8 cellular contexts compared by ENCODE assay signal in genomic region chr9:84668204-84669007, GRCh38. TPM values are rescaled to one million over a fixed set of nuclear protein-coding genes. Genes with fewer than 3 reads are reported as not detected.
DNase-seq lines count a peak whose midpoint lies in the region; ATAC-seq and TF ChIP-seq lines count a peak whose summit lies in the region.

No MANE protein-coding gene starts in this region.

- no TSS peak for BruUV-seq in OCI-LY7 (replicated peaks; lab: Mats Ljungman, UMichigan)

- POLR2A ChIA-PET in CD4-positive, alpha-beta T cell (lab: Charles Lee): no interaction called here
- POLR2A ChIA-PET in OCI-LY7 (lab: Charles Lee): no interaction called here

- H3K4me2 ChIP-seq in OCI-LY7 (ENCODE audit: low read length): no peak overlapping the region

- H3K9me3 ChIP-seq in CD4-positive, alpha-beta T cell (ENCODE audit: control insufficient read depth, low read length): no peaks in the 10 kb centered on the region
- H3K9me3 ChIP-seq in NT2/D1 (ENCODE audit: insufficient read depth, low read length) (peaks cover 10% of the 10 kb centered on the region), iPS-18a (ENCODE audit: control insufficient read depth, low read depth, low read length) (no peaks in the 10 kb centered on the region), OCI-LY7 (ENCODE audit: low read length) (no peaks in the 10 kb centered on the region)

- H3K4me3 Mint-ChIP-seq in CD4-positive, alpha-beta T cell: peak overlapping the region; percentile 38
- H3K4me3 Mint-ChIP-seq in brain: peak overlapping the region; percentile 89 to 98 (median 97)

- no peak overlapping the region for H3K27ac Mint-ChIP-seq in CD4-positive, alpha-beta T cell
- peak overlapping the region; percentile 96 to 99 (median 98) for H3K27ac Mint-ChIP-seq in brain

- intact Hi-C loops in CD4-positive, alpha-beta T cell (cut with DNase I, micrococcal nuclease): no loop called here
- intact Hi-C loops in sciatic nerve (cut with DNase I) (no loop called here), OCI-LY7 (cut with micrococcal nuclease; ENCODE audit: unreplicated experiment) (no loop called here)

- CTCF ChIA-PET in CD4-positive, alpha-beta T cell (lab: Charles Lee): no interaction called here
- CTCF ChIA-PET in OCI-LY7 (lab: Charles Lee; ENCODE audit: unreplicated experiment): no interaction called here

- no peak for DNase-seq in CD4-positive, alpha-beta T cell
- DNase-seq in NT2/D1 (ENCODE audit: low read depth, low spot score) (peak; percentile 82), sciatic nerve (ENCODE audit: low spot score) (peak; percentile 89), OCI-LY7 (ENCODE audit: low spot score) (no peak)

- peaks cover 45% of the 10 kb centered on the region for H3K27me3 ChIP-seq in CD4-positive, alpha-beta T cell (ENCODE audit: control insufficient read depth, insufficient read depth, low read length)
- H3K27me3 ChIP-seq in NT2/D1 (ENCODE audit: insufficient read depth, insufficient read length) (peaks cover 65% of the 10 kb centered on the region), iPS-18a (ENCODE audit: control insufficient read depth, insufficient read depth, low read length) (peaks cover 71% of the 10 kb centered on the region)

- H2AFZ ChIP-seq in OCI-LY7 (ENCODE audit: low read length): no peak overlapping the region

- H3K27ac ChIP-seq in CD4-positive, alpha-beta T cell (ENCODE audit: low read depth, low read length): no peak overlapping the region
- H3K27ac ChIP-seq in iPS-18a (ENCODE audit: low read length) (no peak overlapping the region), OCI-LY7 (ENCODE audit: low read depth, low read length, poor library complexity, severe bottlenecking) (no peak overlapping the region)

- H3K27me3 Mint-ChIP-seq in CD4-positive, alpha-beta T cell: peaks cover 69% of the 10 kb centered on the region
- H3K27me3 Mint-ChIP-seq in brain: peaks cover 24% of the 10 kb centered on the region

- peaks cover 3% of the 10 kb centered on the region for H3K4me1 ChIP-seq in NT2/D1 (ENCODE audit: insufficient read depth, insufficient read length)
- peaks cover 8% of the 10 kb centered on the region for H3K4me1 ChIP-seq in iPS-18a (ENCODE audit: control insufficient read depth, low read depth, low read length)
- H3K4me1 ChIP-seq in OCI-LY7 (ENCODE audit: insufficient read depth, low read length, poor library complexity, severe bottlenecking): no peaks in the 10 kb centered on the region

- no peaks in the 10 kb centered on the region for H3K9me3 Mint-ChIP-seq in CD4-positive, alpha-beta T cell
- H3K9me3 Mint-ChIP-seq in brain: peaks cover 11 to 18% (median 16%) of the 10 kb centered on the region in 5 experiments

- no peak for ATAC-seq in CD4-positive, alpha-beta T cell (ENCODE audit: poor library complexity)
- ATAC-seq in GM19328 (IDR thresholded peaks at IDR 0.05; ENCODE audit: unreplicated experiment): peak; percentile 68
- peak; percentile 73 for ATAC-seq in HG03457 (IDR thresholded peaks at IDR 0.05; ENCODE audit: unreplicated experiment)
- peak; percentile 88 for ATAC-seq in sciatic nerve

- no peaks in the 10 kb centered on the region for H3K36me3 Mint-ChIP-seq in CD4-positive, alpha-beta T cell (ENCODE audit: low read depth)
- H3K36me3 Mint-ChIP-seq in brain: peaks cover 4% of the 10 kb centered on the region

- no peaks in the 10 kb centered on the region for H4K20me1 ChIP-seq in OCI-LY7 (ENCODE audit: insufficient read depth, low read length)

- no peaks in the 10 kb centered on the region for H3K79me2 ChIP-seq in OCI-LY7 (ENCODE audit: insufficient read depth, low read depth, low read length)

- no peaks in the 10 kb centered on the region for H3K9me2 ChIP-seq in OCI-LY7 (ENCODE audit: insufficient read depth, low read length)

- H3K4me3 ChIP-seq in NT2/D1 (ENCODE audit: insufficient read length, low read depth) (peak overlapping the region; percentile 48), iPS-18a (ENCODE audit: low read length) (peak overlapping the region; percentile 66), OCI-LY7 (ENCODE audit: low read depth, low read length, poor library complexity, severe bottlenecking) (no peak overlapping the region)

- peaks cover 14% of the 10 kb centered on the region for H3K4me1 Mint-ChIP-seq in CD4-positive, alpha-beta T cell (ENCODE audit: low read depth)
- H3K4me1 Mint-ChIP-seq in brain: peaks cover 19% of the 10 kb centered on the region

- H3K9ac ChIP-seq in NT2/D1 (ENCODE audit: insufficient read length, low read depth) (peak overlapping the region; percentile 54), iPS-18a (ENCODE audit: low read length) (no peak overlapping the region)

- H3K36me3 ChIP-seq in NT2/D1 (ENCODE audit: insufficient read depth, insufficient read length, low read length) (no peaks in the 10 kb centered on the region), iPS-18a (ENCODE audit: control insufficient read depth, low read depth, low read length) (no peaks in the 10 kb centered on the region), OCI-LY7 (ENCODE audit: insufficient read depth, low read length) (no peaks in the 10 kb centered on the region)

- no peak for TF ChIP-seq CTCF in CD4-positive, alpha-beta T cell (IDR thresholded peaks at IDR 0.05)
- peak; percentile 80 to 81 for TF ChIP-seq CTCF in brain (conservative IDR thresholded peaks at IDR 0.05)
- TF ChIP-seq CTCF in OCI-LY7 (conservative IDR thresholded peaks at IDR 0.05; ENCODE audit: low read length): no peak

RNA-seq across cellular contexts. Expression of gene NTRK2, which starts 1.1 kb away (rescaled TPM):
- under 1 TPM; 0.06 to 0.14 TPM for total RNA-seq in CD4-positive, alpha-beta T cell
- polyA plus RNA-seq in brain (ENCODE audit: insufficient read depth, low read depth, low replicate concordance): 58.8 TPM
- total RNA-seq in sciatic nerve (75.0 TPM), OCI-LY7 (2022) (not detected in 2 replicates)
- total RNA-seq in OCI-LY7 (2014; rRNA removed; shearing (Covaris generic)): 0.06 TPM in 1 of 2 replicates, not detected in the other

Comparison
In these comparisons a context has a peak if more than half of its experiments do, and no peak if none do; other contexts are left out.
1. DNase-seq: peak in NT2/D1 (single experiment) and sciatic nerve (single experiment); none in CD4-positive, alpha-beta T cell (0 of 10) and OCI-LY7 (single experiment).
2. CTCF ChIP-seq: peak in brain (2 of 2); none in CD4-positive, alpha-beta T cell (single experiment) and OCI-LY7 (single experiment).
3. RNA of gene NTRK2, which starts 1.1 kb away (total RNA-seq): 75.0 TPM in sciatic nerve (single experiment); 0.06 to 0.14 TPM in CD4-positive, alpha-beta T cell and 0.06 TPM in OCI-LY7; every median in the first group is over 10 times any median in the second.